In the genomic region with DNA sequence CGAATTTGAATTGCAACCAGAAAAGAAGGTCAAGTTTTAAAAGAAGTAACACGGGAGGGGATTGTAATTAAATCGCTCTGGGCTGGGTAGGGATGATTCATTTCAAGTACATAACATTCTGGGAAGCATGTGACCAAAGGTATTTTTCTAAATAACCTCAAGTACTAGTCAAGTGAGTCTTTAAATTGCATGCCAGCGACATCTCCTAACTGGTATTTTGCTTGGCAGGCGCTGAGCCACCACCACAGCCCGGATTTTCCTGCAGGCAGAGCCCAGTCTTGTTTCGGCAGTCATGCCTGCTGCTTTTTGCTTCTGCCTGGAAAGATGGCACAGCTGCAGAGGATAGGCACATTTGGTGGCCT, we compare ENCODE assay signal across 1 cellular context.
A peak's percentile ranks its signal among the peaks of the same experiment; 100 is the strongest.
TF ChIP-seq lines count a peak whose summit lies in the region.

No MANE protein-coding gene starts in this region.

TF ChIP-seq in SK-N-SH, 30 proteins besides CTCF, POLR2A, EP300 and RAD21 (continued from another document):
- TF ChIP-seq, protein P1, sequence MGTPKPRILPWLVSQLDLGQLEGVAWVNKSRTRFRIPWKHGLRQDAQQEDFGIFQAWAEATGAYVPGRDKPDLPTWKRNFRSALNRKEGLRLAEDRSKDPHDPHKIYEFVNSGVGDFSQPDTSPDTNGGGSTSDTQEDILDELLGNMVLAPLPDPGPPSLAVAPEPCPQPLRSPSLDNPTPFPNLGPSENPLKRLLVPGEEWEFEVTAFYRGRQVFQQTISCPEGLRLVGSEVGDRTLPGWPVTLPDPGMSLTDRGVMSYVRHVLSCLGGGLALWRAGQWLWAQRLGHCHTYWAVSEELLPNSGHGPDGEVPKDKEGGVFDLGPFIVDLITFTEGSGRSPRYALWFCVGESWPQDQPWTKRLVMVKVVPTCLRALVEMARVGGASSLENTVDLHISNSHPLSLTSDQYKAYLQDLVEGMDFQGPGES (IDR thresholded peaks at IDR 0.05; ENCODE audit: low read depth, low read length): no peak
- TF ChIP-seq, protein P2, sequence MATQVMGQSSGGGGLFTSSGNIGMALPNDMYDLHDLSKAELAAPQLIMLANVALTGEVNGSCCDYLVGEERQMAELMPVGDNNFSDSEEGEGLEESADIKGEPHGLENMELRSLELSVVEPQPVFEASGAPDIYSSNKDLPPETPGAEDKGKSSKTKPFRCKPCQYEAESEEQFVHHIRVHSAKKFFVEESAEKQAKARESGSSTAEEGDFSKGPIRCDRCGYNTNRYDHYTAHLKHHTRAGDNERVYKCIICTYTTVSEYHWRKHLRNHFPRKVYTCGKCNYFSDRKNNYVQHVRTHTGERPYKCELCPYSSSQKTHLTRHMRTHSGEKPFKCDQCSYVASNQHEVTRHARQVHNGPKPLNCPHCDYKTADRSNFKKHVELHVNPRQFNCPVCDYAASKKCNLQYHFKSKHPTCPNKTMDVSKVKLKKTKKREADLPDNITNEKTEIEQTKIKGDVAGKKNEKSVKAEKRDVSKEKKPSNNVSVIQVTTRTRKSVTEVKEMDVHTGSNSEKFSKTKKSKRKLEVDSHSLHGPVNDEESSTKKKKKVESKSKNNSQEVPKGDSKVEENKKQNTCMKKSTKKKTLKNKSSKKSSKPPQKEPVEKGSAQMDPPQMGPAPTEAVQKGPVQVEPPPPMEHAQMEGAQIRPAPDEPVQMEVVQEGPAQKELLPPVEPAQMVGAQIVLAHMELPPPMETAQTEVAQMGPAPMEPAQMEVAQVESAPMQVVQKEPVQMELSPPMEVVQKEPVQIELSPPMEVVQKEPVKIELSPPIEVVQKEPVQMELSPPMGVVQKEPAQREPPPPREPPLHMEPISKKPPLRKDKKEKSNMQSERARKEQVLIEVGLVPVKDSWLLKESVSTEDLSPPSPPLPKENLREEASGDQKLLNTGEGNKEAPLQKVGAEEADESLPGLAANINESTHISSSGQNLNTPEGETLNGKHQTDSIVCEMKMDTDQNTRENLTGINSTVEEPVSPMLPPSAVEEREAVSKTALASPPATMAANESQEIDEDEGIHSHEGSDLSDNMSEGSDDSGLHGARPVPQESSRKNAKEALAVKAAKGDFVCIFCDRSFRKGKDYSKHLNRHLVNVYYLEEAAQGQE (IDR thresholded peaks at IDR 0.05; ENCODE audit: low read depth, low read length): peak; percentile 28; the same call in 1 of the 2 replicates
- TF ChIP-seq SMC3 (IDR thresholded peaks at IDR 0.05; ENCODE audit: low read depth, low read length) (no peak), TCF12 (IDR thresholded peaks at IDR 0.05) (peak; percentile 86), MEF2A (IDR thresholded peaks at IDR 0.05; ENCODE audit: borderline replicate concordance, low read depth) (no peak)
